ENCODE assay signal across 21 cellular contexts in the genomic region with DNA sequence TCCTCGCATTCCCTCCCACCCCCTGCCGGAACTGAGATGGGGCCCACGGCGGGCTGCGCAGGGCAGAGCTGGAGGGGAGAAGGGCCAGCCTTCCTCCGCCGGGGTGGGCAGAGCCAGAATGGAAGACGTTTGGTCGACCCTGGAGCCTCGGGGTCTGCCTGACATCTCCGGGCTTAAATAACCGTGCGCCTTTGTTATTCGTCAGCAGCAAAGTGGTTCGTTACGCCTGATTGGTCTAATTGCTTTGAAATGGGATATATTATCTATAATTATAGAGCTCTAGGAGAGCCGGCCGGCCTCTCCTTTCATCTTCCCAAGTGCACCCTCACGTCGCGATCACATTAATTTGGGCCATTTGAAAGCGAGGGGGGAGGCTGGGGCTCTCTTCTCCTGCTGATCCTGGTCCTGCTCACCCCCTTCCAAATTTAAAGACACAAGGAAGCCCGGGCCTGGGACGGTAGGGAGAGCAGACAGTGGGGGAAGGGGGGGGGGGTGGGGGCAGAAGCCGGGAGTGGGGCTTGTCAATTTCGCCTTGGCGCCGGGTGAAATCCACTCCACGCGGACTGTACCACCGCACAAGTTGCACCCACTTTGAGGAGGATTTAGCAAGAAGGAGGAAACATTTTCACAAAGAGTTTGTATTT. TPM values are rescaled to one million over a fixed set of nuclear protein-coding genes. Genes with fewer than 3 reads are reported as not detected.
DNase-seq lines count a peak whose midpoint lies in the region; ATAC-seq and TF ChIP-seq lines count a peak whose summit lies in the region.
"Had no signal": no experiment of that assay in that cellular context is flagged by ENCODE, and none has a peak within 500 bp of the region (broad histone marks: within the 10 kb centered on the region; RNA-seq: fewer than 3 reads in every experiment).

No MANE protein-coding gene starts in this region.

- H3K36me3 ChIP-seq in naive thymus-derived CD4-positive, alpha-beta T cell (ENCODE audit: control insufficient read depth in 2 of 3, insufficient read depth in 3 of 3, low read length in 3 of 3): no peaks in the 10 kb centered on the region
- H3K36me3 ChIP-seq: colonic mucosa, esophagus squamous epithelium, Peyer's patch, uterus had no signal

- H3K27ac ChIP-seq in naive thymus-derived CD4-positive, alpha-beta T cell (ENCODE audit: low read depth, low read length): no peak overlapping the region
- H3K27ac ChIP-seq: colonic mucosa, esophagus squamous epithelium, Peyer's patch had no signal

- no peak for ATAC-seq in naive thymus-derived CD4-positive, alpha-beta T cell
- no peak for ATAC-seq in omental fat pad (ENCODE audit: low FRiP score)
- ATAC-seq: left lobe of liver; sciatic nerve; stimulated activated memory B cell treated with anti-CD40 and anti-IgM and Interleukin-4, amounts not matched to agents 10 μg/mL and 1 μg/mL and 100 μg/mL, for 72 hours had no signal

- H3K27me3 Mint-ChIP-seq in chondrocyte (ENCODE audit: low read depth) (peaks cover 32% of the 10 kb centered on the region), nephron progenitor cell (ENCODE audit: low read depth, poor library complexity) (peaks cover 33% of the 10 kb centered on the region)
- H3K27me3 Mint-ChIP-seq in naive thymus-derived CD4-positive, alpha-beta T cell: peaks cover 57 to 85% (median 68%) of the 10 kb centered on the region in 5 donors

- intact Hi-C loops in naive thymus-derived CD4-positive, alpha-beta T cell (cut with micrococcal nuclease): loop anchor here in 1 of 2 donors (10.0 kb wide), 1 partner anchor 1040 kb away; the partner anchor contains the start of gene CRMP1

- peaks cover 35% of the 10 kb centered on the region for H3K4me1 Mint-ChIP-seq in chondrocyte (ENCODE audit: low read depth)
- peaks cover 77% of the 10 kb centered on the region for H3K4me1 Mint-ChIP-seq in nephron progenitor cell
- peaks cover 19 to 56% (median 47%) of the 10 kb centered on the region in 7 donors for H3K4me1 Mint-ChIP-seq in naive thymus-derived CD4-positive, alpha-beta T cell

- CTCF ChIA-PET in naive thymus-derived CD4-positive, alpha-beta T cell (lab: Charles Lee): no interaction called here

- TF ChIP-seq CTCF in chondrocyte (IDR thresholded peaks at IDR 0.05) (no peak), nephron progenitor cell (IDR thresholded peaks at IDR 0.05) (no peak), omental fat pad (IDR thresholded peaks at IDR 0.05) (no peak)

- no peaks in the 10 kb centered on the region for H3K9me3 ChIP-seq in naive thymus-derived CD4-positive, alpha-beta T cell (ENCODE audit: control insufficient read depth in 2 of 3, low read length in 3 of 3)
- H3K9me3 ChIP-seq: colonic mucosa, uterus had no signal

- no peak overlapping the region for H3K27ac Mint-ChIP-seq in chondrocyte (ENCODE audit: unreplicated experiment)
- H3K27ac Mint-ChIP-seq in nephron progenitor cell: no peak overlapping the region
- H3K27ac Mint-ChIP-seq in naive thymus-derived CD4-positive, alpha-beta T cell: no peak overlapping the region
- H3K27ac Mint-ChIP-seq: stimulated activated memory B cell treated with anti-CD40 and anti-IgM and Interleukin-4, amounts not matched to agents 10 μg/mL and 1 μg/mL and 100 μg/mL, for 72 hours had no signal

- H3K9me3 Mint-ChIP-seq in chondrocyte (ENCODE audit: low read depth): no peaks in the 10 kb centered on the region
- H3K9me3 Mint-ChIP-seq in nephron progenitor cell: no peaks in the 10 kb centered on the region
- H3K9me3 Mint-ChIP-seq in naive thymus-derived CD4-positive, alpha-beta T cell: peaks cover 0 to 26% (median 2%) of the 10 kb centered on the region in 11 donors

- peaks cover 12 to 14% of the 10 kb centered on the region in 2 donors for H3K27me3 ChIP-seq in naive thymus-derived CD4-positive, alpha-beta T cell (ENCODE audit: control insufficient read depth in 2 of 2, insufficient read depth in 2 of 2, low read length in 2 of 2)

- H3K4me1 ChIP-seq in naive thymus-derived CD4-positive, alpha-beta T cell (ENCODE audit: control insufficient read depth in 2 of 2, insufficient read depth in 2 of 2, low read length in 2 of 2): peaks cover 3 to 4% of the 10 kb centered on the region in 2 donors
- H3K4me1 ChIP-seq: colonic mucosa had no signal

- H3K36me3 Mint-ChIP-seq in chondrocyte (ENCODE audit: low read depth) (peaks cover 2% of the 10 kb centered on the region), nephron progenitor cell (ENCODE audit: low read depth) (no peaks in the 10 kb centered on the region)
- peaks cover 0 to 3% (median 2%) of the 10 kb centered on the region in 5 donors for H3K36me3 Mint-ChIP-seq in naive thymus-derived CD4-positive, alpha-beta T cell

- POLR2A ChIA-PET in naive thymus-derived CD4-positive, alpha-beta T cell (lab: Charles Lee): no interaction called here

- no peak overlapping the region for H3K4me3 ChIP-seq in naive thymus-derived CD4-positive, alpha-beta T cell (ENCODE audit: low read length)
- H3K4me3 ChIP-seq: colonic mucosa, esophagus squamous epithelium, Peyer's patch, uterus had no signal

- DNase-seq in NCI-H146 (lab: John Stamatoyannopoulos, UW): peak; percentile 30
- DNase-seq in NCI-H146 treated with DMSO at 0.1 percent for 48 hours (lab: John Stamatoyannopoulos, UW; ENCODE audit: unreplicated experiment): no peak
- peak; percentile 88 for DNase-seq in NCI-H1105 treated with DMSO at 0.1 percent for 48 hours (lab: John Stamatoyannopoulos, UW)
- peak; percentile 50 for DNase-seq in chondrocyte (ENCODE audit: low spot score)
- peak; percentile 57 for DNase-seq in nephron progenitor cell
- DNase-seq in RKO (ENCODE audit: low spot score): no peak
- no peak for DNase-seq in naive thymus-derived CD4-positive, alpha-beta T cell
- DNase-seq in omental fat pad (ENCODE audit: low spot score): no peak
- DNase-seq: 8988T; activated CD4-positive, alpha-beta T cell treated with anti-CD3 and anti-CD28 coated beads for 4 hours; amygdala; colonic mucosa; EL; esophagus squamous epithelium; NCI-H446 had no signal

- H3K4me3 Mint-ChIP-seq in chondrocyte (ENCODE audit: unreplicated experiment): no peak overlapping the region
- peak overlapping the region; percentile 74 for H3K4me3 Mint-ChIP-seq in nephron progenitor cell
- peak overlapping the region in 3 of 10 donors; percentile 44 to 94 (median 44) for H3K4me3 Mint-ChIP-seq in naive thymus-derived CD4-positive, alpha-beta T cell
- H3K4me3 Mint-ChIP-seq: stimulated activated memory B cell treated with anti-CD40 and anti-IgM and Interleukin-4, amounts not matched to agents 10 μg/mL and 1 μg/mL and 100 μg/mL, for 72 hours had no signal

RNA-seq across cellular contexts. Expression of gene MSX1, which starts 4.7 kb away (rescaled TPM):
- 4.4 to 4.8 TPM (median 4.4 TPM) in 3 replicates for total RNA-seq in chondrocyte
- not detected for total RNA-seq in naive thymus-derived CD4-positive, alpha-beta T cell
- polyA plus RNA-seq in naive thymus-derived CD4-positive, alpha-beta T cell: not detected
- total RNA-seq in omental fat pad: 10 to 100 TPM in 3 of 4 donors, 1 to 10 TPM in 1; 9.7 to 20.5 (median 14.2) TPM
- total RNA-seq: Peyer's patch; T-helper 2 cell treated with Interferon-gamma antibody and Interleukin-4, amounts not matched to agents 100 ng/mL and 5 ng/mL, for 36 hours had no signal

Comparison
In these comparisons a context has a peak if more than half of its experiments do, and no peak if none do; other contexts are left out.
1. DNase-seq: peak in NCI-H146 (single experiment), NCI-H1105 treated with DMSO at 0.1 percent for 48 hours (single experiment), chondrocyte (single experiment) and nephron progenitor cell (single experiment); none in NCI-H146 treated with DMSO at 0.1 percent for 48 hours (single experiment), RKO (single experiment), naive thymus-derived CD4-positive, alpha-beta T cell (0 of 9) and omental fat pad (single experiment).